1 cellular context compared by ENCODE assay signal in genomic region chr4:47914219-47914925, GRCh38.
TF ChIP-seq lines count a peak whose summit lies in the region.

Gene NFXL1, minus strand, starts transcription at chr4:47914583. Its CDS starts 380 bp downstream, at chr4:47914203.

TF ChIP-seq in GM12878, 131 proteins besides CTCF, POLR2A, EP300 and RAD21 (continued from another document and continues in another):
- TF ChIP-seq REST (IDR thresholded peaks at IDR 0.05; ENCODE audit: low read depth, low read length) (no peak), GATAD2B (conservative IDR thresholded peaks at IDR 0.05; ENCODE audit: low read depth) (no peak), RCOR1 (conservative IDR thresholded peaks at IDR 0.05; ENCODE audit: low read depth, low read length) (no peak), IRF3 (IDR thresholded peaks at IDR 0.05) (no peak), SUPT20H (IDR thresholded peaks at IDR 0.05; ENCODE audit: borderline replicate concordance, control insufficient read depth, low read depth, low read length) (no peak), PAX8 (IDR thresholded peaks at IDR 0.05) (no peak), IKZF1 (conservative IDR thresholded peaks at IDR 0.05) (peak; percentile 92), BCL3 (IDR thresholded peaks at IDR 0.05; ENCODE audit: borderline replicate concordance, insufficient read depth, low read depth, low read length, poor library complexity, severe bottlenecking) (no peak), CBFB (IDR thresholded peaks at IDR 0.05; ENCODE audit: low read depth) (peak; percentile 65), ZBTB11 (CRISPR knock-in tag; IDR thresholded peaks at IDR 0.05) (peak; percentile 56), PRDM15 (CRISPR knock-in tag; IDR thresholded peaks at IDR 0.05) (no peak), ZNF217 (IDR thresholded peaks at IDR 0.05) (no peak), MTA2 (IDR thresholded peaks at IDR 0.05; ENCODE audit: low read depth) (peak; percentile 95), CEBPZ (IDR thresholded peaks at IDR 0.05; ENCODE audit: low read depth, low read length) (no peak), BRCA1 (IDR thresholded peaks at IDR 0.05; ENCODE audit: low read depth, low read length) (no peak), ASH2L (IDR thresholded peaks at IDR 0.05; ENCODE audit: borderline replicate concordance, low read depth) (no peak), EED (IDR thresholded peaks at IDR 0.05; ENCODE audit: low read depth) (no peak; the same call in 1 of the 2 replicates), ZNF622 (IDR thresholded peaks at IDR 0.05) (no peak), E2F8 (IDR thresholded peaks at IDR 0.05; ENCODE audit: low read depth, partially characterized antibody) (no peak), BMI1 (IDR thresholded peaks at IDR 0.05; ENCODE audit: borderline replicate concordance) (no peak), MTA3 (IDR thresholded peaks at IDR 0.05; ENCODE audit: borderline replicate concordance, low read length) (no peak), SMAD1 (IDR thresholded peaks at IDR 0.05; ENCODE audit: low read depth, partially characterized antibody) (no peak), RELA (IDR thresholded peaks at IDR 0.05; ENCODE audit: borderline replicate concordance, partially characterized antibody) (no peak), E2F4 (IDR thresholded peaks at IDR 0.05; ENCODE audit: low read depth, low read length) (no peak), POU2F2 (IDR thresholded peaks at IDR 0.05; ENCODE audit: borderline replicate concordance, low read depth, low read length) (peak; percentile 59; the same call in 2 of the 3 replicates), NRF1 (conservative IDR thresholded peaks at IDR 0.05; ENCODE audit: low read depth, low read length) (peak; percentile 61), HDGF (IDR thresholded peaks at IDR 0.05) (no peak; the same call in 1 of the 2 replicates), JUND (IDR thresholded peaks at IDR 0.05; ENCODE audit: low read depth, low read length) (peak; percentile 33; the same call in 1 of the 2 replicates), STAT3 (IDR thresholded peaks at IDR 0.05; ENCODE audit: low read depth, low read length) (no peak), SP1 (IDR thresholded peaks at IDR 0.05; ENCODE audit: low read depth, low read length) (no peak), CBX3 (IDR thresholded peaks at IDR 0.05; ENCODE audit: borderline replicate concordance, low read depth) (no peak), FOS (IDR thresholded peaks at IDR 0.05; ENCODE audit: borderline replicate concordance, extremely low read depth, insufficient read length) (no peak), USF1 (IDR thresholded peaks at IDR 0.05; ENCODE audit: borderline replicate concordance, extremely low read length, insufficient read depth, low read depth, low read length) (peak; percentile 59), BCL11A (IDR thresholded peaks at IDR 0.05; ENCODE audit: low read depth, low read length) (no peak), TARDBP (IDR thresholded peaks at IDR 0.05; ENCODE audit: borderline replicate concordance) (peak; percentile 88), CREM (IDR thresholded peaks at IDR 0.05; ENCODE audit: low read depth) (peak; percentile 92), YBX1 (IDR thresholded peaks at IDR 0.05) (no peak), SMC3 (IDR thresholded peaks at IDR 0.05; ENCODE audit: borderline replicate concordance, low read length) (no peak)
